31 cellular contexts compared by ENCODE assay signal in genomic region chr5:44828719-44829118, GRCh38.
"Had no signal": no experiment of that assay in that cellular context is flagged by ENCODE, and none has a peak within 500 bp of the region (broad histone marks: within the 10 kb centered on the region; RNA-seq: fewer than 3 reads in every experiment).

No MANE protein-coding gene starts in this region.

- ATAC-seq: activated CD4-positive, alpha-beta T cell treated with anti-CD3 and anti-CD28 coated beads for 36 hours; activated CD8-positive, alpha-beta memory T cell treated with anti-CD3 and anti-CD28 coated beads, Interleukin-2, amount 10 ng/mL, durations not matched to agents 7 days and 5 days; activated CD8-positive, alpha-beta T cell treated with anti-CD3 and anti-CD28 coated beads, Interleukin-2, amount 10 ng/mL, durations not matched to agents 7 days and 5 days; activated naive CD8-positive, alpha-beta T cell treated with anti-CD3 and anti-CD28 coated beads, Interleukin-2, amount 50 U/mL, for 24 hours; gastroesophageal sphincter; heart right ventricle had no signal

- DNase-seq: activated CD4-positive, alpha-beta memory T cell treated with anti-CD3 and anti-CD28 coated beads for 36 hours; activated CD4-positive, alpha-beta T cell treated with anti-CD3 and anti-CD28 coated beads for 36 hours; activated CD4-positive, alpha-beta T cell treated with anti-CD3 and anti-CD28 coated beads, Interleukin-2, amount 10 ng/mL, durations not matched to agents 24 days and 14 days; activated CD4-positive, CD25-positive, alpha-beta regulatory T cell; activated CD4-positive, CD25-positive, alpha-beta regulatory T cell treated with anti-CD3 and anti-CD28 coated beads, Interleukin-2, amount 50 U/mL, for 72 hours; activated CD8-positive, alpha-beta memory T cell treated with anti-CD3 and anti-CD28 coated beads, Interleukin-2, amount 10 ng/mL, durations not matched to agents 7 days and 5 days; activated CD8-positive, alpha-beta memory T cell treated with anti-CD3 and anti-CD28 coated beads, Interleukin-2, amount 50 U/mL, for 4 hours; activated CD8-positive, alpha-beta T cell treated with anti-CD3 and anti-CD28 coated beads, Interleukin-2, amount 10 ng/mL, durations not matched to agents 7 days and 5 days; activated effector memory CD4-positive, alpha-beta T cell treated with anti-CD3 and anti-CD28 coated beads, Interleukin-2, amount 50 U/mL, for 16 hours; activated naive CD4-positive, alpha-beta T cell treated with anti-CD3 and anti-CD28 coated beads for 36 hours; activated naive CD8-positive, alpha-beta T cell treated with anti-CD3 and anti-CD28 coated beads for 36 hours; activated naive CD8-positive, alpha-beta T cell treated with anti-CD3 and anti-CD28 coated beads, Interleukin-2, amount 50 U/mL, for 24 hours; activated T-cell treated with anti-CD3 and anti-CD28 coated beads, Interleukin-2, amount 50 U/mL, for 1 hour; activated T-cell treated with anti-CD3 and anti-CD28 coated beads, Interleukin-2, amount 50 U/mL, for 48 hours; adrenal gland; amygdala; cortex of kidney; dermis blood vessel endothelial cell; effector CD8-positive, alpha-beta T cell; esophagus squamous epithelium; foreskin melanocyte; heart right ventricle; T-helper 2 cell had no signal

- FAIRE-seq: colon, endometrium, endothelial cell of umbilical vein had no signal

- H3K27ac ChIP-seq: adrenal gland, ascending aorta, breast epithelium, cardiac muscle cell, epithelial cell of prostate, esophagus squamous epithelium, gastroesophageal sphincter, heart right ventricle had no signal
